11 cellular contexts compared by ENCODE assay signal in the genomic region with DNA sequence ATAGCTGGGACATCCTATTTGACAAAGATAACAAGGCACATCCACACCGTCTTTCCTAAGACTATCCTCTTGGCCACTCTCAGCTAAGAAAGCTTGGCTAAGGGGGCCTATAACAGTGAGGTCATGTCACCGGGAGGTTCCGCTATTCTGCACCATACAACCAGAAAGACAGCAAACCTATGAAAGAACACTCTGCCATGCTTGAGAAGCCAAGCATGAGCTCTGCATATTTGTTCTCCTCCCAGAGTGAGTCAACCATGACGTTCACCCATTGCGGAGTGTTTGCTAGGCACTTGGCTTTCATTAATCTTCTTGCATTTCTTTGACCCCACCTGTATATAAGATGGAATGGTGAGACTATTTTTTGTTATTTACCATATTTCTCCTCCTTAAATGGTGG.
DNase-seq lines count a peak whose midpoint lies in the region; ATAC-seq, FAIRE-seq and TF ChIP-seq lines count a peak whose summit lies in the region.
"Had no signal": no experiment of that assay in that cellular context is flagged by ENCODE, and none has a peak within 500 bp of the region (broad histone marks: within the 10 kb centered on the region; RNA-seq: fewer than 3 reads in every experiment).

No MANE protein-coding gene starts in this region.

- DNase-seq in small intestine = no peak
- no peak for DNase-seq in AG20443 (ENCODE audit: low spot score)
- no peak for DNase-seq in coronary artery (ENCODE audit: low spot score)
- DNase-seq in superior temporal gyrus (ENCODE audit: extremely low spot score) = no peak
- DNase-seq: NCI-H1417 treated with DMSO at 0.1 percent for 48 hours, nucleus accumbens had no signal

- no peaks in the 10 kb centered on the region for H3K27me3 ChIP-seq in small intestine (ENCODE audit: control insufficient read depth in 2 of 2, insufficient read depth in 2 of 2, low read length in 2 of 2)

- H3K27ac ChIP-seq in small intestine (ENCODE audit: low read depth in 1 of 2, low read length in 1 of 2) (no peak overlapping the region), coronary artery (no peak overlapping the region)

- no peak for TF ChIP-seq CTCF in coronary artery (IDR thresholded peaks at IDR 0.05)

- 89 to 94% (median 92%) methylated on average over 5 of the region's 5 CpGs for WGBS in small intestine, 3 donors

- H3K9me3 ChIP-seq in small intestine (ENCODE audit: control insufficient read depth, low read depth) = no peaks in the 10 kb centered on the region

- no peak for TF ChIP-seq POLR2A in GM18505 (IDR thresholded peaks at IDR 0.05; ENCODE audit: borderline replicate concordance, extremely low read depth, insufficient read depth, insufficient read length)

- H3K36me3 ChIP-seq in small intestine (ENCODE audit: control insufficient read depth in 2 of 2, insufficient read depth in 2 of 2, low read length in 2 of 2) = no peaks in the 10 kb centered on the region

- H3K4me3 ChIP-seq in small intestine (ENCODE audit: low read depth in 1 of 2, low read length in 2 of 2) = no peak overlapping the region
- H3K4me3 ChIP-seq in coronary artery = no peak overlapping the region

- no peaks in the 10 kb centered on the region for H3K4me1 ChIP-seq in small intestine (ENCODE audit: control insufficient read depth in 2 of 2, insufficient read depth in 1 of 2, low read depth in 1 of 2, low read length in 1 of 2)

- peak; percentile 98 for ATAC-seq in GM18505 (IDR thresholded peaks at IDR 0.05; ENCODE audit: unreplicated experiment)
- ATAC-seq in GM21576 (IDR thresholded peaks at IDR 0.05; ENCODE audit: unreplicated experiment) = peak; percentile 97
- peak; percentile 99 for ATAC-seq in HG03432 (IDR thresholded peaks at IDR 0.05; ENCODE audit: unreplicated experiment)
- peak; percentile 42 for ATAC-seq in esophagus mucosa
- ATAC-seq: HCT116 had no signal

- no peak for FAIRE-seq in small intestine (lab: Jason Lieb, UNC)

Comparison
In these comparisons a context has a peak if more than half of its experiments do, and no peak if none do; other contexts are left out.
1. ATAC-seq: peak in every context shown above with its lines; median percentile 99 in HG03432; 98 in GM18505; 97 in GM21576; 42 in esophagus mucosa.